ENCODE assay signal across 1 cellular context in the genomic region with DNA sequence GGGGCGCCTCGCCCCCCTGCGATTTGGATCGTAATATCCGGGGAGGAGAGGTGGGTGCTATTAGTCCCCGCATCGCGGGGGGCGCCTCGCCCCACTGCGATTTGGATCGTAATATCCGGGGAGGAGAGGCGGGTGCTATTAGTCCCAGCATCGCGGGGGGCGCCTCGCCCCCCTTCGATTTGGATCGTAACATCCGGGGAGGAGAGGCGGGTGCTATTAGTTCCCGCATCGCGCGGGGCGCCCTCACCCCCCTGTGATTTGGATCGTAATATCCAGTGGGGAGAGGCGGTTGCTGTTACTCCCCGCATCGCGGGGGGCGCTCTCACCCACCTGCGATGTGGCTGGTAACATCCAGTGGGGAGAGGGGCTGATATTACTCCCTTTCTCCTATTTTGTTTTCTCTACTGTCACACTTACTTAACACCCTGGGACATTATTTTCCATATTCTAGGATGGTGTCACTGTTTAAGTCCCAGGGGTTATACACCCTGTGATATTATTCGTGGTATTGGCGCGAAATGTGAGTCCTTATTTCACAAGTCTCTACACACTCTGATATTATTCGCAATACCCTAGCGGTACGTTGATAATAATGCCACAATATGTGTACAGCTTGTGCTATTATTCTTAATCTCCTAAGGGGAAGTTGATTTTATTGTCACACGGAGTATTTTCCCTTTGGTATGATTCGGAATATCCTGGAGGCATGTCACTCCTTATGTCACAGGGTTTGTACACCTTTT.
TF ChIP-seq lines count a peak whose summit lies in the region.

No MANE protein-coding gene starts in this region.

TF ChIP-seq in K562, 482 proteins besides CTCF, POLR2A, EP300 and RAD21 (continued from another document):
- TF ChIP-seq, protein P1, sequence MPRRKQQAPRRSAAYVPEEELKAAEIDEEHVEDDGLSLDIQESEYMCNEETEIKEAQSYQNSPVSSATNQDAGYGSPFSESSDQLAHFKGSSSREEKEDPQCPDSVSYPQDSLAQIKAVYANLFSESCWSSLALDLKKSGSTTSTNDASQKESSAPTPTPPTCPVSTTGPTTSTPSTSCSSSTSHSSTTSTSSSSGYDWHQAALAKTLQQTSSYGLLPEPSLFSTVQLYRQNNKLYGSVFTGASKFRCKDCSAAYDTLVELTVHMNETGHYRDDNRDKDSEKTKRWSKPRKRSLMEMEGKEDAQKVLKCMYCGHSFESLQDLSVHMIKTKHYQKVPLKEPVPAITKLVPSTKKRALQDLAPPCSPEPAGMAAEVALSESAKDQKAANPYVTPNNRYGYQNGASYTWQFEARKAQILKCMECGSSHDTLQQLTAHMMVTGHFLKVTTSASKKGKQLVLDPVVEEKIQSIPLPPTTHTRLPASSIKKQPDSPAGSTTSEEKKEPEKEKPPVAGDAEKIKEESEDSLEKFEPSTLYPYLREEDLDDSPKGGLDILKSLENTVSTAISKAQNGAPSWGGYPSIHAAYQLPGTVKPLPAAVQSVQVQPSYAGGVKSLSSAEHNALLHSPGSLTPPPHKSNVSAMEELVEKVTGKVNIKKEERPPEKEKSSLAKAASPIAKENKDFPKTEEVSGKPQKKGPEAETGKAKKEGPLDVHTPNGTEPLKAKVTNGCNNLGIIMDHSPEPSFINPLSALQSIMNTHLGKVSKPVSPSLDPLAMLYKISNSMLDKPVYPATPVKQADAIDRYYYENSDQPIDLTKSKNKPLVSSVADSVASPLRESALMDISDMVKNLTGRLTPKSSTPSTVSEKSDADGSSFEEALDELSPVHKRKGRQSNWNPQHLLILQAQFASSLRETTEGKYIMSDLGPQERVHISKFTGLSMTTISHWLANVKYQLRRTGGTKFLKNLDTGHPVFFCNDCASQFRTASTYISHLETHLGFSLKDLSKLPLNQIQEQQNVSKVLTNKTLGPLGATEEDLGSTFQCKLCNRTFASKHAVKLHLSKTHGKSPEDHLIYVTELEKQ (CRISPR knock-in tag; IDR thresholded peaks at IDR 0.05) = no peak
- TF ChIP-seq, protein P2, sequence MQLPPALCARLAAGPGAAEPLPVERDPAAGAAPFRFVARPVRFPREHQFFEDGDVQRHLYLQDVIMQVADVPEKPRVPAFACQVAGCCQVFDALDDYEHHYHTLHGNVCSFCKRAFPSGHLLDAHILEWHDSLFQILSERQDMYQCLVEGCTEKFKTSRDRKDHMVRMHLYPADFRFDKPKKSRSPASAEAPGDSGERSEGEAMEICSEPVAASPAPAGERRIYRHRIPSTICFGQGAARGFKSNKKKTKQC (CRISPR knock-in tag; IDR thresholded peaks at IDR 0.05) = no peak
- TF ChIP-seq DNMT1 (IDR thresholded peaks at IDR 0.05) = no peak
- TF ChIP-seq, protein P3, sequence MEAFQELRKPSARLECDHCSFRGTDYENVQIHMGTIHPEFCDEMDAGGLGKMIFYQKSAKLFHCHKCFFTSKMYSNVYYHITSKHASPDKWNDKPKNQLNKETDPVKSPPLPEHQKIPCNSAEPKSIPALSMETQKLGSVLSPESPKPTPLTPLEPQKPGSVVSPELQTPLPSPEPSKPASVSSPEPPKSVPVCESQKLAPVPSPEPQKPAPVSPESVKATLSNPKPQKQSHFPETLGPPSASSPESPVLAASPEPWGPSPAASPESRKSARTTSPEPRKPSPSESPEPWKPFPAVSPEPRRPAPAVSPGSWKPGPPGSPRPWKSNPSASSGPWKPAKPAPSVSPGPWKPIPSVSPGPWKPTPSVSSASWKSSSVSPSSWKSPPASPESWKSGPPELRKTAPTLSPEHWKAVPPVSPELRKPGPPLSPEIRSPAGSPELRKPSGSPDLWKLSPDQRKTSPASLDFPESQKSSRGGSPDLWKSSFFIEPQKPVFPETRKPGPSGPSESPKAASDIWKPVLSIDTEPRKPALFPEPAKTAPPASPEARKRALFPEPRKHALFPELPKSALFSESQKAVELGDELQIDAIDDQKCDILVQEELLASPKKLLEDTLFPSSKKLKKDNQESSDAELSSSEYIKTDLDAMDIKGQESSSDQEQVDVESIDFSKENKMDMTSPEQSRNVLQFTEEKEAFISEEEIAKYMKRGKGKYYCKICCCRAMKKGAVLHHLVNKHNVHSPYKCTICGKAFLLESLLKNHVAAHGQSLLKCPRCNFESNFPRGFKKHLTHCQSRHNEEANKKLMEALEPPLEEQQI (IDR thresholded peaks at IDR 0.05) = no peak
TF ChIP-seq in K562: peak in this region for 0.
